9 cellular contexts compared by ENCODE assay signal in the genomic region with DNA sequence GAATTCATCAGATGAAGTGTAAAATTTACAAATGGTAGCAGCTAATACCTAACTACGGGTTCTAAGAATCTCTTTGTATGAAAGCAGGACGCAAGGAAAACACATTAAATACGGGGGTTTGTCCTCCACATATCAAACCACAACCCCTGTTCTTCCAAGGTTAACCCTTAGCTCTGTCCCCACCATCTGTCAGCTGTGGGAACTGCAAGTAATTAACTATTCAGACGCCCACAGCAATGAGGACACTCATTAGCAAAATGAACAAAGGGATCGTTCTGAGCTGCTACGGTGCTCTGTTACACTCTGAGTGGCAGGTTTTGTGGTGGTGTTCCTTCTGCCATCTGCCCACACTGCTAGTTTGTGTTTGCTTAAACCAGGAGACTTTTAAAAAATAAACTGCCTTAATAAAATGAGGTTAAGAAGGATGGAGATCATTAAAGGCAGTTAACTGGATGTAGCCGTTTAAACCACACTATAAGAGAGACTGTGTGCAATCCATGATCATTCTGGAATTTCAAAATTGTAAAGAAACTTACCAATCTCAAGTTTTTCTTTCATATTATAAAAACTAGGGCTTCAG. TPM values are rescaled to one million over a fixed set of nuclear protein-coding genes. Genes with fewer than 3 reads are reported as not detected.
DNase-seq lines count a peak whose midpoint lies in the region; ATAC-seq, FAIRE-seq and TF ChIP-seq lines count a peak whose summit lies in the region.
"Had no signal": no experiment of that assay in that cellular context is flagged by ENCODE, and none has a peak within 500 bp of the region (broad histone marks: within the 10 kb centered on the region; RNA-seq: fewer than 3 reads in every experiment).

No MANE protein-coding gene starts in this region.

- H3K4me3 ChIP-seq in DND-41 (ENCODE audit: low read depth in 1 of 2, low read length in 2 of 2) (no peak overlapping the region), GM12878 (no peak overlapping the region)

- H3K4me1 ChIP-seq in DND-41 (ENCODE audit: insufficient read depth, low read length), result no peaks in the 10 kb centered on the region
- H3K4me1 ChIP-seq in GM12878 (ENCODE audit: control insufficient read depth, insufficient read depth, low read length), result no peaks in the 10 kb centered on the region

- no peak overlapping the region for H3K27ac ChIP-seq in DND-41 (ENCODE audit: low read length)
- no peak overlapping the region for H3K27ac ChIP-seq in GM12878 (ENCODE audit: control insufficient read depth, insufficient read depth)

- H4K20me1 ChIP-seq in DND-41 (ENCODE audit: insufficient read depth, low read length), result no peaks in the 10 kb centered on the region
- H4K20me1 ChIP-seq in GM12878 (ENCODE audit: control insufficient read depth, insufficient read depth), result no peaks in the 10 kb centered on the region; the same call in 1 of the 2 replicates

- CTCF ChIA-PET in GM12878 (lab: Yijun Ruan, JAX), result interaction anchor here (0.8 to 7.6 kb wide), 11 partner anchors 12 to 658 kb away, joined by 3 to 106 read pairs (median 4); no protein-coding TSS in a partner anchor

- no peak overlapping the region for H2AFZ ChIP-seq in DND-41 (ENCODE audit: low read depth, low read length)
- no peak overlapping the region for H2AFZ ChIP-seq in GM12878 (ENCODE audit: control insufficient read depth, low read depth, low read length)

- 2% methylated on average over 7 of the region's 7 CpGs for WGBS in GM12878 (ENCODE audit: insufficient coverage, insufficient replicate concordance, low lambda C conversion rate, missing lambda C conversion rate)

- intact Hi-C loops in GM12878 (cut with micrococcal nuclease; ENCODE audit: unreplicated experiment), result loop anchor here (1.0 to 5.0 kb wide), 2 partner anchors 135 to 211 kb away; no protein-coding TSS in a partner anchor

- no peak for TF ChIP-seq EP300 in GM12878 (IDR thresholded peaks at IDR 0.05; ENCODE audit: borderline replicate concordance in 1 of 2, control insufficient read depth in 1 of 2, low read depth in 2 of 2, low read length in 2 of 2)

- H3K9me3 ChIP-seq in DND-41 (ENCODE audit: insufficient read depth, low read length, severe bottlenecking) (no peaks in the 10 kb centered on the region), GM12878 (replicated peaks; ENCODE audit: control insufficient read depth, insufficient read depth, low read length) (no peaks in the 10 kb centered on the region)

- peak; percentile 86 for FAIRE-seq in GM12878 (lab: Jason Lieb, UNC)
- FAIRE-seq: TTC549 had no signal

- no peak overlapping the region for H3K9ac ChIP-seq in DND-41 (ENCODE audit: low read depth, low read length)
- no peak overlapping the region for H3K9ac ChIP-seq in GM12878 (ENCODE audit: control insufficient read depth, insufficient read depth, low read length)

- DNase-seq in DND-41 (peak; percentile 58), NCI-H82 (lab: John Stamatoyannopoulos, UW) (peak; percentile 70), GM12878 (ENCODE audit: low read depth, low spot score) (peak; percentile 4), medulla oblongata (ENCODE audit: extremely low spot score) (peak; percentile 77), KG1 (lab: John Stamatoyannopoulos, UW) (no peak)
- no peak for DNase-seq in activated effector memory CD4-positive, alpha-beta T cell treated with anti-CD3 and anti-CD28 coated beads, Interleukin-2, amount 50 U/mL, for 16 hours

- no TSS peak for BruUV-seq in GM12878 (replicated peaks; lab: Mats Ljungman, UMichigan)

- peak; percentile 61 for TF ChIP-seq RAD21 in GM12878 (IDR thresholded peaks at IDR 0.05; ENCODE audit: insufficient read depth, low read depth, low read length)

- POLR2A ChIA-PET in GM12878 (lab: Charles Lee), result no interaction called here

- in situ Hi-C loops in GM12878 (cut with MboI), result loop anchor here (5.0 kb wide), 1 partner anchor 136 kb away; no protein-coding TSS in a partner anchor

- H3K79me2 ChIP-seq in DND-41 (ENCODE audit: insufficient read depth, low read length), result no peaks in the 10 kb centered on the region
- no peaks in the 10 kb centered on the region for H3K79me2 ChIP-seq in GM12878 (ENCODE audit: control insufficient read depth, insufficient read depth, low read length)

- H3K36me3 ChIP-seq in DND-41 (ENCODE audit: insufficient read depth, low read length) (no peaks in the 10 kb centered on the region), GM12878 (ENCODE audit: control insufficient read depth in 2 of 2, insufficient read depth in 2 of 2, low read length in 1 of 2) (no peaks in the 10 kb centered on the region)

- SMC1A ChIA-PET in GM12878 (lab: Charles Lee; ENCODE audit: uncharacterized antibody, unreplicated experiment), result interaction anchor here (1.0 to 2.6 kb wide), 5 partner anchors 11 to 135 kb away, joined by 3 to 19 read pairs (median 4); no protein-coding TSS in a partner anchor

- no peak for TF ChIP-seq POLR2A in GM12878 (IDR thresholded peaks at IDR 0.05; ENCODE audit: low read depth, low read length)

- RAD21 ChIA-PET in GM12878 (lab: Charles Lee; ENCODE audit: unreplicated experiment), result interaction anchor here (1.4 to 5.4 kb wide), 2 partner anchors 130 to 136 kb away, joined by 5 to 24 read pairs; no protein-coding TSS in a partner anchor

- H3K4me2 ChIP-seq in DND-41 (ENCODE audit: insufficient read depth, low read length), result no peak overlapping the region
- no peak overlapping the region for H3K4me2 ChIP-seq in GM12878 (ENCODE audit: control insufficient read depth, insufficient read depth)

- ATAC-seq in DND-41 (ENCODE audit: insufficient read depth, low read depth) (peak; percentile 94), GM19351 (IDR thresholded peaks at IDR 0.05; ENCODE audit: unreplicated experiment) (peak; percentile 96), HG03354 (IDR thresholded peaks at IDR 0.05; ENCODE audit: poor library complexity, severe bottlenecking, unreplicated experiment) (peak; percentile 97), GM12878 (peak; percentile 93)

- TF ChIP-seq CTCF in DND-41 (IDR thresholded peaks at IDR 0.05; ENCODE audit: borderline replicate concordance, extremely low read depth, low read length, poor library complexity, severe bottlenecking) (peak; percentile 88), GM12878 (IDR thresholded peaks at IDR 0.05 in 2 of 3, conservative IDR thresholded peaks at IDR 0.05 in 1 of 3; ENCODE audit: control insufficient read depth in 2 of 3, extremely low read depth in 1 of 3, insufficient read depth in 1 of 3, low read depth in 3 of 3, low read length in 3 of 3) (peak; percentile 68 to 70 (median 69))

- H3K27me3 ChIP-seq in DND-41 (ENCODE audit: insufficient read depth, low read length, poor library complexity) (peaks cover 9% of the 10 kb centered on the region), GM12878 (replicated peaks in 1 of 2; ENCODE audit: control insufficient read depth in 2 of 2, insufficient read depth in 2 of 2, low read length in 1 of 2) (no peaks in the 10 kb centered on the region; a peak in 1 of 4 replicates)

TF ChIP-seq in GM12878, 131 proteins besides CTCF, POLR2A, EP300 and RAD21 (continues in another document):
- TF ChIP-seq SRF (IDR thresholded peaks at IDR 0.05; ENCODE audit: low read depth in 2 of 2, low read length in 2 of 2) (no peak), RUNX3 (IDR thresholded peaks at IDR 0.05; ENCODE audit: low read length) (peak; percentile 68), ZNF274 (IDR thresholded peaks at IDR 0.05; ENCODE audit: insufficient read depth, insufficient read length) (no peak), BHLHE40 (IDR thresholded peaks at IDR 0.05; ENCODE audit: borderline replicate concordance in 1 of 2, low read depth in 2 of 2, low read length in 1 of 2) (no peak)
- TF ChIP-seq, protein P1, sequence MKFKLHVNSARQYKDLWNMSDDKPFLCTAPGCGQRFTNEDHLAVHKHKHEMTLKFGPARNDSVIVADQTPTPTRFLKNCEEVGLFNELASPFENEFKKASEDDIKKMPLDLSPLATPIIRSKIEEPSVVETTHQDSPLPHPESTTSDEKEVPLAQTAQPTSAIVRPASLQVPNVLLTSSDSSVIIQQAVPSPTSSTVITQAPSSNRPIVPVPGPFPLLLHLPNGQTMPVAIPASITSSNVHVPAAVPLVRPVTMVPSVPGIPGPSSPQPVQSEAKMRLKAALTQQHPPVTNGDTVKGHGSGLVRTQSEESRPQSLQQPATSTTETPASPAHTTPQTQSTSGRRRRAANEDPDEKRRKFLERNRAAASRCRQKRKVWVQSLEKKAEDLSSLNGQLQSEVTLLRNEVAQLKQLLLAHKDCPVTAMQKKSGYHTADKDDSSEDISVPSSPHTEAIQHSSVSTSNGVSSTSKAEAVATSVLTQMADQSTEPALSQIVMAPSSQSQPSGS (IDR thresholded peaks at IDR 0.05; ENCODE audit: low read length), result no peak
- TF ChIP-seq, protein P2, sequence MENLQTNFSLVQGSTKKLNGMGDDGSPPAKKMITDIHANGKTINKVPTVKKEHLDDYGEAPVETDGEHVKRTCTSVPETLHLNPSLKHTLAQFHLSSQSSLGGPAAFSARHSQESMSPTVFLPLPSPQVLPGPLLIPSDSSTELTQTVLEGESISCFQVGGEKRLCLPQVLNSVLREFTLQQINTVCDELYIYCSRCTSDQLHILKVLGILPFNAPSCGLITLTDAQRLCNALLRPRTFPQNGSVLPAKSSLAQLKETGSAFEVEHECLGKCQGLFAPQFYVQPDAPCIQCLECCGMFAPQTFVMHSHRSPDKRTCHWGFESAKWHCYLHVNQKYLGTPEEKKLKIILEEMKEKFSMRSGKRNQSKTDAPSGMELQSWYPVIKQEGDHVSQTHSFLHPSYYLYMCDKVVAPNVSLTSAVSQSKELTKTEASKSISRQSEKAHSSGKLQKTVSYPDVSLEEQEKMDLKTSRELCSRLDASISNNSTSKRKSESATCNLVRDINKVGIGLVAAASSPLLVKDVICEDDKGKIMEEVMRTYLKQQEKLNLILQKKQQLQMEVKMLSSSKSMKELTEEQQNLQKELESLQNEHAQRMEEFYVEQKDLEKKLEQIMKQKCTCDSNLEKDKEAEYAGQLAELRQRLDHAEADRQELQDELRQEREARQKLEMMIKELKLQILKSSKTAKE (IDR thresholded peaks at IDR 0.05; ENCODE audit: low read depth, poor library complexity, severe bottlenecking), result no peak

RNA-seq across cellular contexts. Expression of gene C10orf67, which starts 51.4 kb away (rescaled TPM):
- not detected in 2 replicates for total RNA-seq in GM12878 (2013; cell fraction: nucleolus; rRNA removed)
- 0.06 TPM in 1 of 2 replicates, not detected in the other for total RNA-seq in GM12878 (2014; rRNA removed)
- total RNA-seq in GM12878 (2014; rRNA removed; fragmentation: Illumina TruSeq; extraction: Trizol), result not detected in 2 replicates
- not detected in 2 replicates for total RNA-seq in GM12878 (2021)
- not detected for polyA plus RNA-seq in GM12878 (2011; ENCODE audit: low read depth)
- polyA plus RNA-seq in GM12878 (2011; rRNA removed), result not detected in 2 replicates
- polyA plus RNA-seq in GM12878 (2011; cell fraction: cytosol; rRNA removed), result 0.01 TPM in 1 of 2 replicates, not detected in the other
- polyA plus RNA-seq in GM12878 (2011; cell fraction: nucleus; rRNA removed), result not detected in 2 replicates
- not detected in 2 replicates for polyA plus RNA-seq in GM12878 (2012)
- not detected in 2 replicates for polyA plus RNA-seq in GM12878 (2014; fragmentation: Illumina TruSeq; extraction: Trizol)
- polyA plus RNA-seq in GM12878 (2014; fragmentation: Nextera tagmentation; extraction: Ambion mirVana), result not detected
- polyA plus RNA-seq in GM12878 (2014; rRNA removed), result not detected in 2 replicates
- polyA plus RNA-seq in GM12878 (2016; fragmentation: Nextera tagmentation; extraction: Ambion mirVana), result not detected
- polyA minus RNA-seq in GM12878 (2011; rRNA and poly(A)+ RNA removed), result not detected in 2 replicates
- not detected in 2 replicates for polyA minus RNA-seq in GM12878 (2011; cell fraction: cytosol; rRNA and poly(A)+ RNA removed)
- not detected in 2 replicates for polyA minus RNA-seq in GM12878 (2011; cell fraction: nucleus; rRNA and poly(A)+ RNA removed)

Comparison
In these comparisons a context has a peak if more than half of its experiments do, and no peak if none do; other contexts are left out.
1. DNase-seq: peak in DND-41 (single experiment), NCI-H82 (single experiment), GM12878 (single experiment) and medulla oblongata (single experiment); none in activated effector memory CD4-positive, alpha-beta T cell treated with anti-CD3 and anti-CD28 coated beads, Interleukin-2, amount 50 U/mL, for 16 hours (single experiment) and KG1 (single experiment).
2. Peak in every context shown above with its lines, with median percentiles within 50 percentile points of each other: ATAC-seq.